Comparison of ENCODE assay signal across 1 cellular context in genomic region chr4:73244941-73245601, GRCh38.
TF ChIP-seq lines count a peak whose summit lies in the region.

No MANE protein-coding gene starts in this region.

TF ChIP-seq in K562, 482 proteins besides CTCF, POLR2A, EP300 and RAD21:
- no peak for TF ChIP-seq RBBP5 (IDR thresholded peaks at IDR 0.05; ENCODE audit: borderline replicate concordance, insufficient read depth, low read length, poor library complexity, severe bottlenecking)
